ENCODE assay signal across 8 cellular contexts in the genomic region with DNA sequence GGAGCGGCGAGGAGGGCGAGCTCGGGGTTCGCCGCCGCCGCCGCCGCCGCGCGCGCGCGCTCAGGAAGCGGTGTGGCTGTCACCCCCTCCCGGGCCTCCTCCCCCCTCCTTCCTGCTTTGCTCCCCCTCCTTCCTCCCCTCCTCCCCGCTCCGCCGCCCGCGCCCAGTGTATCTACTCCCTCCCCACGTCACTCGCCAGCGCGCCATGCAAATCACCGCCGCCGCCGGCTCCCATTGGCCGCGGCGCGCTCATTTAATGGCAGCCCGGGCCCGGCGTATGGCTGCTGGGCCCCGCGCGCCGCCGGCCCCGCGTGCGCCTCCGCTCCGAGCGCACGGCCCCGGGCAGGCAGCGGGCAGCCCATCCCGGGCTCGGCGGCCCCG. TPM values are rescaled to one million over a fixed set of nuclear protein-coding genes. Genes with fewer than 3 reads are reported as not detected.
DNase-seq lines count a peak whose midpoint lies in the region; ATAC-seq and TF ChIP-seq lines count a peak whose summit lies in the region.

No MANE protein-coding gene starts in this region.

- in situ Hi-C loops in Caki2 (cut with HindIII; ENCODE audit: low pct_unique_long_range_greater_than_20kb, low sequenced_read_pairs): no loop called here

- intact Hi-C loops in lower lobe of right lung (cut with DNase I): no loop called here

- H3K4me1 ChIP-seq in NT2/D1 (ENCODE audit: insufficient read depth, insufficient read length): no peaks in the 10 kb centered on the region
- no peaks in the 10 kb centered on the region for H3K4me1 ChIP-seq in lower lobe of right lung

- no peak for TF ChIP-seq CTCF in lower lobe of right lung (IDR thresholded peaks at IDR 0.05)

- H3K9me3 ChIP-seq in NT2/D1 (ENCODE audit: insufficient read depth, low read length) (no peaks in the 10 kb centered on the region), lower lobe of right lung (no peaks in the 10 kb centered on the region)

- ATAC-seq in lower lobe of right lung (peak; percentile 41 to 57), GM21737 (IDR thresholded peaks at IDR 0.05; ENCODE audit: unreplicated experiment) (no peak), GM19328 (IDR thresholded peaks at IDR 0.05; ENCODE audit: unreplicated experiment) (no peak), GM18502 (IDR thresholded peaks at IDR 0.05; ENCODE audit: poor library complexity, unreplicated experiment) (no peak)

- H3K27me3 ChIP-seq in NT2/D1 (ENCODE audit: insufficient read depth, insufficient read length) (peaks cover 92% of the 10 kb centered on the region), lower lobe of right lung (ENCODE audit: low read depth) (peaks cover 85% of the 10 kb centered on the region)

- H3K9ac ChIP-seq in NT2/D1 (ENCODE audit: insufficient read length, low read depth): no peak overlapping the region

- H3K36me3 ChIP-seq in NT2/D1 (ENCODE audit: insufficient read depth, insufficient read length, low read length): no peaks in the 10 kb centered on the region
- H3K36me3 ChIP-seq in lower lobe of right lung: no peaks in the 10 kb centered on the region

- peak overlapping the region; percentile 32 for H3K4me3 ChIP-seq in NT2/D1 (ENCODE audit: insufficient read length, low read depth)
- H3K4me3 ChIP-seq in lower lobe of right lung: peak overlapping the region; percentile 19

- DNase-seq in Caki2 (ENCODE audit: low read depth) (peak; percentile 86), NT2/D1 (ENCODE audit: low read depth, low spot score) (no peak), caudate nucleus (lab: John Stamatoyannopoulos, UW) (peak in 43 of 61 donors; percentile 2 to 88 (median 63)), lower lobe of right lung (peak; percentile 54)
- DNase-seq in stimulated activated CD8-positive, alpha-beta memory T cell treated with anti-CD3 and anti-CD28 coated beads, Interleukin-15, amount 100 ng/mL, for 48 hours (ENCODE audit: low read depth in 2 of 2): peak; percentile 30 to 41

- no peak overlapping the region for H3K27ac ChIP-seq in caudate nucleus (ENCODE audit: low read depth, low read length)
- H3K27ac ChIP-seq in lower lobe of right lung: no peak overlapping the region

RNA-seq across cellular contexts. Expression of gene SOX1, which starts 0.3 kb away (rescaled TPM):
- total RNA-seq in Caki2 (2014; rRNA removed; shearing (Covaris generic); ENCODE audit: low replicate concordance): 1.7 and 3.4 TPM in 2 replicates
- not detected for total RNA-seq in lower lobe of right lung

Comparison
In these comparisons a context has a peak if more than half of its experiments do, and no peak if none do; other contexts are left out.
1. ATAC-seq: peak in lower lobe of right lung (2 of 2); none in GM21737 (single experiment), GM19328 (single experiment) and GM18502 (single experiment).